Comparison of ENCODE assay signal across 8 cellular contexts in genomic region chr15:101070502-101071273, GRCh38.
DNase-seq lines count a peak whose midpoint lies in the region; ATAC-seq and TF ChIP-seq lines count a peak whose summit lies in the region.

No MANE protein-coding gene starts in this region.

- DNase-seq in upper lobe of right lung (no peak), SHP77 (lab: John Stamatoyannopoulos, UW) (no peak), NCI-H2107 treated with DMSO at 0.1 percent for 48 hours (lab: John Stamatoyannopoulos, UW; ENCODE audit: unreplicated experiment) (no peak)

- ATAC-seq in upper lobe of right lung (no peak), GM21515 (IDR thresholded peaks at IDR 0.05; ENCODE audit: unreplicated experiment) (no peak)

- H3K79me2 ChIP-seq in ACC112 (ENCODE audit: control insufficient read depth, insufficient read depth, low read length, unreplicated experiment) = no peaks in the 10 kb centered on the region

- TF ChIP-seq CTCF in upper lobe of right lung (IDR thresholded peaks at IDR 0.05) = no peak

- H3K4me1 ChIP-seq in ACC112 (ENCODE audit: control insufficient read depth, insufficient read depth, low read length, unreplicated experiment) (peaks cover 27% of the 10 kb centered on the region), HUES64 (ENCODE audit: insufficient read depth, low read length) (peaks cover 36% of the 10 kb centered on the region), iPS-20b (ENCODE audit: insufficient read depth, low read length) (peaks cover 33% of the 10 kb centered on the region), upper lobe of right lung (peaks cover 31% of the 10 kb centered on the region)

- intact Hi-C loops in upper lobe of right lung (cut with DNase I) = no loop called here

- H3K9me3 ChIP-seq in HUES64 (ENCODE audit: insufficient read depth, low read depth, low read length) (peaks cover 9% of the 10 kb centered on the region; the same call in 1 of the 2 replicates), iPS-20b (ENCODE audit: insufficient read depth, low read depth, low read length) (no peaks in the 10 kb centered on the region), upper lobe of right lung (no peaks in the 10 kb centered on the region)

- H3K27ac ChIP-seq in ACC112 (ENCODE audit: low read depth, low read length) (peak overlapping the region; percentile 85), HUES64 (ENCODE audit: low read depth, low read length) (peak overlapping the region; percentile 96), adipose tissue (ENCODE audit: low read depth, low read length) (peak overlapping the region; percentile 43), iPS-20b (ENCODE audit: low read length) (peak overlapping the region; percentile 92), upper lobe of right lung (peak overlapping the region; percentile 70)

- H3K27me3 ChIP-seq in ACC112 (ENCODE audit: insufficient read depth, low read length) (no peaks in the 10 kb centered on the region), HUES64 (ENCODE audit: insufficient read depth, low read length) (no peaks in the 10 kb centered on the region), iPS-20b (ENCODE audit: insufficient read depth, low read length) (no peaks in the 10 kb centered on the region), upper lobe of right lung (no peaks in the 10 kb centered on the region)

- H3K9ac ChIP-seq in HUES64 (ENCODE audit: low read depth, low read length) (peak overlapping the region; percentile 82), iPS-20b (ENCODE audit: low read depth, low read length) (peak overlapping the region; percentile 92; the same call in 1 of the 2 replicates)

- H3K36me3 ChIP-seq in ACC112 (ENCODE audit: insufficient read depth, low read length) (peaks cover 5% of the 10 kb centered on the region; the same call in 1 of the 2 replicates), HUES64 (ENCODE audit: insufficient read depth, low read length) (no peaks in the 10 kb centered on the region), iPS-20b (ENCODE audit: insufficient read depth, low read depth, low read length) (no peaks in the 10 kb centered on the region), upper lobe of right lung (no peaks in the 10 kb centered on the region)

- H2AFZ ChIP-seq in ACC112 (ENCODE audit: low read length, unreplicated experiment) = no peak overlapping the region

- WGBS in HUES64 = 62% methylated on average over 6 of the region's 6 CpGs
- 60 to 76% (median 63%) methylated on average over 6 of the region's 6 CpGs for WGBS in adipose tissue, 3 donors

- H3K4me3 ChIP-seq in ACC112 (ENCODE audit: low read depth, low read length) (no peak overlapping the region), HUES64 (ENCODE audit: low read length) (no peak overlapping the region), iPS-20b (ENCODE audit: low read length) (no peak overlapping the region), upper lobe of right lung (no peak overlapping the region)

Comparison
In these comparisons a context has a peak if more than half of its experiments do, and no peak if none do; other contexts are left out.
1. H3K27ac ChIP-seq: peak in every context shown above with its lines; median percentile 96 in HUES64; 92 in iPS-20b; 85 in ACC112; 70 in upper lobe of right lung; 43 in adipose tissue.